13 cellular contexts compared by ENCODE assay signal in genomic region chr9:407255-407654, GRCh38.
DNase-seq lines count a peak whose midpoint lies in the region; ATAC-seq, FAIRE-seq and TF ChIP-seq lines count a peak whose summit lies in the region.
"Had no signal": no experiment of that assay in that cellular context is flagged by ENCODE, and none has a peak within 500 bp of the region (broad histone marks: within the 10 kb centered on the region; RNA-seq: fewer than 3 reads in every experiment).

No MANE protein-coding gene starts in this region.

- intact Hi-C loops in left ventricle myocardium inferior (cut with micrococcal nuclease) (no loop called here), sciatic nerve (cut with DNase I) (no loop called here), pancreas (cut with DNase I) (no loop called here)

- H3K4me1 ChIP-seq in SJCRH30 (no peaks in the 10 kb centered on the region), left ventricle myocardium inferior (no peaks in the 10 kb centered on the region), pancreas (no peaks in the 10 kb centered on the region)

- H3K4me3 ChIP-seq in SJCRH30 (no peak overlapping the region), left ventricle myocardium inferior (no peak overlapping the region), pancreas (no peak overlapping the region)

- H3K27ac ChIP-seq in SJCRH30 (no peak overlapping the region), left ventricle myocardium inferior (replicated peaks) (no peak overlapping the region), pancreas (no peak overlapping the region)

- H3K36me3 ChIP-seq in SJCRH30 = no peaks in the 10 kb centered on the region
- no peaks in the 10 kb centered on the region for H3K36me3 ChIP-seq in left ventricle myocardium inferior
- H3K36me3 ChIP-seq in pancreas = no peaks in the 10 kb centered on the region

- DNase-seq in NCI-H1092 (lab: John Stamatoyannopoulos, UW) = peak; percentile 4
- DNase-seq in NCI-H1092 treated with DMSO at 0.1 percent for 48 hours (lab: John Stamatoyannopoulos, UW) = no peak
- DNase-seq in SJCRH30 = peak; percentile 7 to 51
- no peak for DNase-seq in left ventricle myocardium inferior
- no peak for DNase-seq in sciatic nerve (ENCODE audit: low spot score)
- DNase-seq in NCI-H146 treated with DMSO at 0.1 percent for 48 hours (lab: John Stamatoyannopoulos, UW; ENCODE audit: unreplicated experiment) = no peak
- DNase-seq in pancreas = no peak
- DNase-seq: activated gamma-delta T cell treated with Interleukin-2 at 50 U/mL for 16 hours; naive thymus-derived CD4-positive, alpha-beta T cell; NCI-H2227 treated with DMSO at 0.1 percent for 48 hours; retina; SK-N-SH had no signal

- ATAC-seq in sciatic nerve (peak; percentile 78), pancreas (no peak), GM19035 (IDR thresholded peaks at IDR 0.05; ENCODE audit: unreplicated experiment) (no peak)
- ATAC-seq: naive thymus-derived CD4-positive, alpha-beta T cell had no signal

- H3K27me3 ChIP-seq in SJCRH30 (no peaks in the 10 kb centered on the region), left ventricle myocardium inferior (ENCODE audit: low read depth) (no peaks in the 10 kb centered on the region), pancreas (no peaks in the 10 kb centered on the region)

- peak; percentile 64 for TF ChIP-seq CTCF in left ventricle myocardium inferior (IDR thresholded peaks at IDR 0.05; ENCODE audit: borderline replicate concordance)
- no peak for TF ChIP-seq CTCF in pancreas (IDR thresholded peaks at IDR 0.05)

- H3K9me3 ChIP-seq in SJCRH30 (replicated peaks) (no peaks in the 10 kb centered on the region), left ventricle myocardium inferior (replicated peaks) (no peaks in the 10 kb centered on the region), pancreas (no peaks in the 10 kb centered on the region)
- H3K9me3 ChIP-seq: SK-N-SH had no signal

- FAIRE-seq in pancreas (lab: Jason Lieb, UNC) = no peak

Comparison
In these comparisons a context has a peak if more than half of its experiments do, and no peak if none do; other contexts are left out.
1. DNase-seq: peak in NCI-H1092 (single experiment) and SJCRH30 (2 of 2); none in NCI-H1092 treated with DMSO at 0.1 percent for 48 hours (single experiment), left ventricle myocardium inferior (single experiment), sciatic nerve (single experiment), NCI-H146 treated with DMSO at 0.1 percent for 48 hours (single experiment) and pancreas (0 of 6).